ENCODE assay signal across 8 cellular contexts in the genomic region with DNA sequence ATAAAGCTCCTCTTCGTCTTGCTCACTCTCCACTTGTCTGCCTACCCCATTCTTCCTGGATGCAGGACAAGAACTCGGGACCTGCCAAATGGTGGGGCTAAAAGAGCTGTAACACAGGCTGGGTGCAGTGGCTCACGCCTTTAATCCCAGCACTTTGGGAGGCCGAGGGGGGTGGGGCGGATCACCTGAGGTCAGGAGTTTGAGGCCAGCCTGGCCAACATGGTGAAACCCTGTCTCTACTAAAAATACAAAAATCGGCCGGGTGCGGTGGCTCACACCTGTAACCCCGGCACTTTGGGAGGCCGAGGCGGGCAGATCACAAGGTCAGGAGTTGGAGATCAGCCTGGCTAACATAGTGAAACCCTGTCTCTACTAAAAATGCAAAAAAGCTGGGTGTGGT. TPM values are rescaled to one million over a fixed set of nuclear protein-coding genes. Genes with fewer than 3 reads are reported as not detected.
DNase-seq lines count a peak whose midpoint lies in the region; ATAC-seq, FAIRE-seq and TF ChIP-seq lines count a peak whose summit lies in the region.
"Not testable (repeated sequence)": the region's sequence is repeated elsewhere in the genome, so short reads cannot be mapped to it uniquely, and the experiment has no call there.

No MANE protein-coding gene starts in this region.

- intact Hi-C loops in esophagus muscularis mucosa (cut with DNase I): loop anchor here (2.0 to 10.0 kb wide), 2 partner anchors 21 to 157 kb away; a partner anchor contains a TSS
- intact Hi-C loops in HepG2 (cut with micrococcal nuclease; ENCODE audit: unreplicated experiment): not testable (repeated sequence)
- intact Hi-C loops in stomach (cut with DNase I; ENCODE audit: low total_unique reads): loop anchor here (10.0 kb wide), 1 partner anchor 297 kb away; no protein-coding TSS in a partner anchor

- not testable (repeated sequence) for FAIRE-seq in A549 (lab: Jason Lieb, UNC); HepG2 (lab: Jason Lieb, UNC)

- H3K27ac ChIP-seq in A549: peak overlapping the region; percentile 84 to 90
- H3K27ac ChIP-seq in HEK293 (ENCODE audit: extremely low read depth, low read depth, low read length): peak overlapping the region; percentile 87
- peak overlapping the region; percentile 41 for H3K27ac ChIP-seq in RWPE1
- H3K27ac ChIP-seq in esophagus muscularis mucosa (replicated peaks in 1 of 4): peak overlapping the region; percentile 69 to 70 (median 69)
- H3K27ac ChIP-seq in HepG2 (ENCODE audit: extremely low read length, insufficient read depth, low read length); neural progenitor cell: not testable (repeated sequence)
- peak overlapping the region in 3 of 5 donors; percentile 49 to 63 (median 60) for H3K27ac ChIP-seq in stomach

- not testable (repeated sequence) for TF ChIP-seq EP300 in A549 (IDR thresholded peaks at IDR 0.05); esophagus muscularis mucosa (IDR thresholded peaks at IDR 0.05); HepG2 (IDR thresholded peaks at IDR 0.05; ENCODE audit: low read depth in 2 of 2, low read length in 2 of 2); HepG2 (CRISPR knock-in tag; IDR thresholded peaks at IDR 0.05; ENCODE audit: borderline replicate concordance); stomach (IDR thresholded peaks at IDR 0.05)

- not testable (repeated sequence) for H4K20me1 ChIP-seq in HepG2 (ENCODE audit: insufficient read depth, low read length); neural progenitor cell (ENCODE audit: low read depth)

- H3K9ac ChIP-seq in HepG2 (ENCODE audit: insufficient read depth, low read depth, low read length); neural progenitor cell: not testable (repeated sequence)

- not testable (repeated sequence) for BruUV-seq in HepG2 (replicated peaks; lab: Mats Ljungman, UMichigan)

- H3K27me3 ChIP-seq in esophagus muscularis mucosa; HepG2 (ENCODE audit: control insufficient read depth in 1 of 2, insufficient read depth in 2 of 2, low read length in 2 of 2); stomach: not testable (repeated sequence)
- peaks cover 20% of the 10 kb centered on the region for H3K27me3 ChIP-seq in neural progenitor cell

- POLR2A ChIA-PET in A549 (lab: Yijun Ruan, JAX): interaction anchor here (1.2 to 1.3 kb wide), 2 partner anchors 21 to 64 kb away, joined by 6 to 14 read pairs; a partner anchor contains a TSS
- POLR2A ChIA-PET in HEK293 (lab: Yijun Ruan, JAX): interaction anchor here (1.2 to 3.5 kb wide), 6 partner anchors 11 to 65 kb away, joined by 3 to 39 read pairs (median 4); a partner anchor contains a TSS
- POLR2A ChIA-PET in RWPE1 (lab: Yijun Ruan, JAX; ENCODE audit: low non-redundant PET); HepG2 (lab: Yijun Ruan, JAX): not testable (repeated sequence)

- TF ChIP-seq RAD21 in A549 (conservative IDR thresholded peaks at IDR 0.05 in 1 of 2, IDR thresholded peaks at IDR 0.05 in 1 of 2); HepG2 (CRISPR knock-in tag; IDR thresholded peaks at IDR 0.05): not testable (repeated sequence)

- H3K4me2 ChIP-seq in A549 (peak overlapping the region; percentile 87), HepG2 (ENCODE audit: low read depth, low read length) (0 out of 2 replicates have a peak overlapping the region, but pooled peaks have one; percentile 23), neural progenitor cell (peak overlapping the region; percentile 79)

- H3K4me3 Mint-ChIP-seq in brain (peak overlapping the region in 3 of 5 experiments; percentile 22 to 97 (median 94)), neural progenitor cell (peak overlapping the region; percentile 92)

- not testable (repeated sequence) for H3K9me3 Mint-ChIP-seq in brain, neural progenitor cell

- H2AFZ ChIP-seq in HepG2 (ENCODE audit: low read length); neural progenitor cell (replicated peaks): not testable (repeated sequence)

- peaks cover 39% of the 10 kb centered on the region for H3F3A ChIP-seq in neural progenitor cell (ENCODE audit: low read depth)

- CTCF ChIA-PET in A549 (lab: Yijun Ruan, JAX): interaction anchor here (1.0 to 2.3 kb wide), 6 partner anchors 9 to 304 kb away, joined by 3 to 8 read pairs (median 4); no protein-coding TSS in a partner anchor
- CTCF ChIA-PET in HEK293 (lab: Yijun Ruan, JAX): interaction anchor here (0.8 kb wide), 1 partner anchor 31 kb away, joined by 5 read pairs; no protein-coding TSS in a partner anchor
- CTCF ChIA-PET in RWPE1 (lab: Yijun Ruan, JAX): interaction anchor here (1.1 kb wide), 1 partner anchor 310 kb away, joined by 4 read pairs; no protein-coding TSS in a partner anchor
- CTCF ChIA-PET in HepG2 (lab: Yijun Ruan, JAX; ENCODE audit: low intra/inter-chr PET ratio, low total read pairs): not testable (repeated sequence)

- TF ChIP-seq POLR2A in A549 (IDR thresholded peaks at IDR 0.05; ENCODE audit: low read length); esophagus muscularis mucosa (IDR thresholded peaks at IDR 0.05; ENCODE audit: low read depth); HepG2 (IDR thresholded peaks at IDR 0.05; ENCODE audit: insufficient read depth in 1 of 2, low read depth in 2 of 2, low read length in 2 of 2); stomach (IDR thresholded peaks at IDR 0.05): not testable (repeated sequence)

- H3K27ac Mint-ChIP-seq in brain, neural progenitor cell: not testable (repeated sequence)

- ATAC-seq in A549, HepG2: not testable (repeated sequence)

- in situ Hi-C loops in HepG2 (cut with HindIII; ENCODE audit: extremely low pct_ligation_motif_present, low pct_unique_long_range_greater_than_20kb): not testable (repeated sequence)

- not testable (repeated sequence) for H3K36me3 ChIP-seq in HEK293 (ENCODE audit: control insufficient read depth in 2 of 2, insufficient read depth in 1 of 2, low read length in 2 of 2); esophagus muscularis mucosa; HepG2 (replicated peaks in 1 of 2; ENCODE audit: control insufficient read depth in 1 of 2, insufficient read depth in 2 of 2, low read length in 2 of 2); neural progenitor cell; stomach

- not testable (repeated sequence) for H3K4me3 ChIP-seq in A549; HEK293 (ENCODE audit: low read depth, low read length); esophagus muscularis mucosa; HepG2 (replicated peaks in 1 of 3; ENCODE audit: insufficient read depth in 1 of 3, low read depth in 2 of 3, low read length in 3 of 3); stomach
- H3K4me3 ChIP-seq in neural progenitor cell: peak overlapping the region; percentile 63

- peaks cover 39% of the 10 kb centered on the region for H3K4me1 ChIP-seq in A549
- H3K4me1 ChIP-seq in HEK293 (ENCODE audit: control insufficient read depth, insufficient read depth, low read length); neural progenitor cell: not testable (repeated sequence)
- H3K4me1 ChIP-seq in esophagus muscularis mucosa: peaks cover 21 to 43% (median 32%) of the 10 kb centered on the region in 4 donors
- peaks cover 47% of the 10 kb centered on the region for H3K4me1 ChIP-seq in HepG2 (ENCODE audit: insufficient read depth, low read length)
- H3K4me1 ChIP-seq in stomach: peaks cover 9 to 38% (median 21%) of the 10 kb centered on the region in 4 donors

- H3K79me2 ChIP-seq in HepG2 (ENCODE audit: insufficient read depth, low read length); neural progenitor cell (ENCODE audit: low read depth): not testable (repeated sequence)

- not testable (repeated sequence) for TF ChIP-seq CTCF in A549 (IDR thresholded peaks at IDR 0.05); HEK293 (tag by site-specific recombination; IDR thresholded peaks at IDR 0.05); RWPE1 (conservative IDR thresholded peaks at IDR 0.05; ENCODE audit: low read depth); brain (conservative IDR thresholded peaks at IDR 0.05); esophagus muscularis mucosa (IDR thresholded peaks at IDR 0.05); HepG2 (CRISPR knock-in tag; IDR thresholded peaks at IDR 0.05); neural progenitor cell (IDR thresholded peaks at IDR 0.05); stomach (IDR thresholded peaks at IDR 0.05)

- not testable (repeated sequence) for DNase-seq in A549 (ENCODE audit: low read depth in 1 of 2, low spot score in 1 of 2); RWPE1 (ENCODE audit: low spot score); esophagus muscularis mucosa (ENCODE audit: extremely low spot score); HepG2 (ENCODE audit: low spot score); neural progenitor cell (ENCODE audit: low spot score); stomach

- H3K36me3 Mint-ChIP-seq in brain, neural progenitor cell: not testable (repeated sequence)

- peaks cover 43% of the 10 kb centered on the region for H3K4me1 Mint-ChIP-seq in brain
- peaks cover 24% of the 10 kb centered on the region for H3K4me1 Mint-ChIP-seq in neural progenitor cell

- H3K27me3 Mint-ChIP-seq in brain (peaks cover 18% of the 10 kb centered on the region), neural progenitor cell (ENCODE audit: insufficient read depth, low read depth) (peaks cover 17% of the 10 kb centered on the region)

- 88% methylated on average over 11 of the region's 11 CpGs for WGBS in A549 (ENCODE audit: missing lambda C conversion rate)
- WGBS in esophagus muscularis mucosa: 94% methylated on average over 10 of the region's 11 CpGs
- 81% methylated on average over 11 of the region's 11 CpGs for whole genome bisulfite sequencing in HepG2 (ENCODE audit: low lambda C conversion rate)
- 93 to 96% (median 94%) methylated on average over 11 of the region's 11 CpGs for WGBS in stomach, 5 donors

- H3K9me3 ChIP-seq in A549; HEK293 (ENCODE audit: control insufficient read depth, insufficient read depth, low read depth, low read length); esophagus muscularis mucosa; HepG2 (ENCODE audit: low read length); neural progenitor cell (ENCODE audit: low read depth); stomach: not testable (repeated sequence)

RNA-seq across cellular contexts. Expression of a gene that starts 1.5 kb away (rescaled TPM):
- 5.3 and 6.5 TPM in 2 replicates for polyA plus RNA-seq in A549 (2011; rRNA removed)
- 9.3 and 15.0 TPM in 2 replicates for polyA plus RNA-seq in A549 (2012; cell fraction: cytosol; rRNA removed)
- polyA plus RNA-seq in A549 (2012; cell fraction: nucleus; rRNA removed): 12.2 and 16.4 TPM in 2 replicates
- polyA plus RNA-seq in A549 (2017; fragmentation: RNase III; extraction: RNeasy Plus Mini Kit Qiagen cat#74134 plus additional on column Dnase treatment): 4.2 to 6.3 TPM (median 5.9 TPM) in 3 replicates
- 4.5 and 4.7 TPM in 2 replicates for polyA minus RNA-seq in A549 (2011; rRNA and poly(A)+ RNA removed)
- polyA plus RNA-seq in brain (ENCODE audit: insufficient read depth, low read depth, low replicate concordance): 38.0 TPM
- total RNA-seq in esophagus muscularis mucosa: 10 to 100 TPM in 1 of 4 donors, 1 to 10 TPM in 3; 4.3 to 11.5 (median 7.0) TPM
- 0.55 and 0.63 TPM in 2 replicates for total RNA-seq in HepG2 (2016; rRNA removed; fragmentation: Illumina TruSeq; extraction: Trizol)
- 1.7 and 2.0 TPM in 2 replicates for total RNA-seq in HepG2 (2016; cell fraction: cytosol; rRNA removed; fragmentation: Illumina TruSeq; extraction: Trizol; ENCODE audit: low read depth)
- total RNA-seq in HepG2 (2016; cell fraction: insoluble cytoplasmic fraction; rRNA removed; fragmentation: Illumina TruSeq; extraction: Trizol): 0.46 and 0.50 TPM in 2 replicates
- 1.5 and 2.3 TPM in 2 replicates for total RNA-seq in HepG2 (2016; cell fraction: membrane; rRNA removed; fragmentation: Illumina TruSeq; extraction: Trizol)
- total RNA-seq in HepG2 (2016; cell fraction: nucleus; rRNA removed; fragmentation: Illumina TruSeq; extraction: Trizol): not detected in 2 replicates
- 0.78 and 1.0 TPM in 2 replicates for polyA plus RNA-seq in HepG2 (2011; rRNA removed)
- polyA plus RNA-seq in HepG2 (2011; cell fraction: cytosol; rRNA removed): 0.54 and 1.2 TPM in 2 replicates
- 2.0 and 2.4 TPM in 2 replicates for polyA plus RNA-seq in HepG2 (2011; cell fraction: nucleus; rRNA removed)
- polyA plus RNA-seq in HepG2 (2012): 1.1 and 1.2 TPM in 2 replicates
- polyA plus RNA-seq in HepG2 (2016; cell fraction: cytosol; fragmentation: Illumina TruSeq; extraction: Trizol; ENCODE audit: low read depth): 1.7 and 1.9 TPM in 2 replicates
- polyA plus RNA-seq in HepG2 (2016; cell fraction: insoluble cytoplasmic fraction; fragmentation: Illumina TruSeq; extraction: Trizol; ENCODE audit: low read depth): 0.56 and 0.79 TPM in 2 replicates
- 1.4 and 1.5 TPM in 2 replicates for polyA plus RNA-seq in HepG2 (2016; cell fraction: membrane; fragmentation: Illumina TruSeq; extraction: Trizol; ENCODE audit: low read depth)
- 0.63 and 0.85 TPM in 2 replicates for polyA plus RNA-seq in HepG2 (2016; cell fraction: nucleus; fragmentation: Illumina TruSeq; extraction: Trizol; ENCODE audit: insufficient read depth, low read depth)
- 1.1 and 2.2 TPM in 2 replicates for polyA minus RNA-seq in HepG2 (2011; rRNA and poly(A)+ RNA removed; ENCODE audit: low replicate concordance)
- polyA minus RNA-seq in HepG2 (2011; cell fraction: cytosol; rRNA and poly(A)+ RNA removed): 1.2 TPM in 1 of 2 replicates, not detected in the other
- polyA minus RNA-seq in HepG2 (2011; cell fraction: nucleus; rRNA and poly(A)+ RNA removed): not detected in 2 replicates
- 4.1 and 9.0 TPM in 2 replicates for total RNA-seq in neural progenitor cell (ENCODE audit: low replicate concordance)
- total RNA-seq in stomach: 1 to 10 TPM in 2 of 5 donors, under 1 TPM in 1, not detected in 2; 0.72 to 6.6 (median 2.2) TPM
- 1 to 10 TPM; 1.5 to 4.4 (median 3.3) TPM for polyA plus RNA-seq in stomach

RNA-seq across cellular contexts. Expression of a gene that starts 20.6 kb away (rescaled TPM):
- polyA plus RNA-seq in A549 (2011; rRNA removed) (204 and 209 TPM in 2 replicates), A549 (2017; fragmentation: RNase III; extraction: RNeasy Plus Mini Kit Qiagen cat#74134 plus additional on column Dnase treatment) (144 to 164 TPM (median 149 TPM) in 3 replicates), brain (ENCODE audit: insufficient read depth, low read depth, low replicate concordance) (105 TPM), HepG2 (2011; rRNA removed) (34.1 and 46.3 TPM in 2 replicates), stomach (10 to 100 TPM; 40.6 to 55.0 (median 42.2) TPM)
- polyA plus RNA-seq in A549 (2012; cell fraction: cytosol; rRNA removed): 100 and 117 TPM in 2 replicates
- 89.5 and 107 TPM in 2 replicates for polyA plus RNA-seq in A549 (2012; cell fraction: nucleus; rRNA removed)
- polyA minus RNA-seq in A549 (2011; rRNA and poly(A)+ RNA removed): 101 and 106 TPM in 2 replicates
- total RNA-seq in esophagus muscularis mucosa (10 to 100 TPM; 49.3 to 72.6 (median 59.1) TPM), HepG2 (2016; rRNA removed; fragmentation: Illumina TruSeq; extraction: Trizol) (103 and 143 TPM in 2 replicates), neural progenitor cell (ENCODE audit: low replicate concordance) (99.8 and 113 TPM in 2 replicates), stomach (100 to 1,000 TPM in 2 of 5 donors, 10 to 100 TPM in 3; 11.1 to 291 (median 62.1) TPM)
- 86.6 and 90.0 TPM in 2 replicates for total RNA-seq in HepG2 (2016; cell fraction: cytosol; rRNA removed; fragmentation: Illumina TruSeq; extraction: Trizol; ENCODE audit: low read depth)
- 106 and 142 TPM in 2 replicates for total RNA-seq in HepG2 (2016; cell fraction: insoluble cytoplasmic fraction; rRNA removed; fragmentation: Illumina TruSeq; extraction: Trizol)
- total RNA-seq in HepG2 (2016; cell fraction: membrane; rRNA removed; fragmentation: Illumina TruSeq; extraction: Trizol): 113 and 114 TPM in 2 replicates
- total RNA-seq in HepG2 (2016; cell fraction: nucleus; rRNA removed; fragmentation: Illumina TruSeq; extraction: Trizol): 38.3 and 49.0 TPM in 2 replicates
- 32.8 and 38.8 TPM in 2 replicates for polyA plus RNA-seq in HepG2 (2011; cell fraction: cytosol; rRNA removed)
- polyA plus RNA-seq in HepG2 (2011; cell fraction: nucleus; rRNA removed): 17.3 and 22.4 TPM in 2 replicates
- 40.8 and 44.7 TPM in 2 replicates for polyA plus RNA-seq in HepG2 (2012)
- polyA plus RNA-seq in HepG2 (2016; cell fraction: cytosol; fragmentation: Illumina TruSeq; extraction: Trizol; ENCODE audit: low read depth): 70.5 and 78.2 TPM in 2 replicates
- 115 TPM in 2 replicates for polyA plus RNA-seq in HepG2 (2016; cell fraction: insoluble cytoplasmic fraction; fragmentation: Illumina TruSeq; extraction: Trizol; ENCODE audit: low read depth)
- polyA plus RNA-seq in HepG2 (2016; cell fraction: membrane; fragmentation: Illumina TruSeq; extraction: Trizol; ENCODE audit: low read depth): 74.5 and 76.2 TPM in 2 replicates
- polyA plus RNA-seq in HepG2 (2016; cell fraction: nucleus; fragmentation: Illumina TruSeq; extraction: Trizol; ENCODE audit: insufficient read depth, low read depth): 51.6 and 59.0 TPM in 2 replicates
- polyA minus RNA-seq in HepG2 (2011; rRNA and poly(A)+ RNA removed; ENCODE audit: low replicate concordance): 37.5 and 148 TPM in 2 replicates
- 27.9 and 30.0 TPM in 2 replicates for polyA minus RNA-seq in HepG2 (2011; cell fraction: cytosol; rRNA and poly(A)+ RNA removed)
- 26.8 and 31.8 TPM in 2 replicates for polyA minus RNA-seq in HepG2 (2011; cell fraction: nucleus; rRNA and poly(A)+ RNA removed)

Comparison
In these comparisons a context has a peak if more than half of its experiments do, and no peak if none do; other contexts are left out.
1. H3K4me2 ChIP-seq: peak in every context shown above with its lines; median percentile 87 in A549; 79 in neural progenitor cell; 23 in HepG2.